ENCODE assay signal across 1 cellular context in the genomic region with DNA sequence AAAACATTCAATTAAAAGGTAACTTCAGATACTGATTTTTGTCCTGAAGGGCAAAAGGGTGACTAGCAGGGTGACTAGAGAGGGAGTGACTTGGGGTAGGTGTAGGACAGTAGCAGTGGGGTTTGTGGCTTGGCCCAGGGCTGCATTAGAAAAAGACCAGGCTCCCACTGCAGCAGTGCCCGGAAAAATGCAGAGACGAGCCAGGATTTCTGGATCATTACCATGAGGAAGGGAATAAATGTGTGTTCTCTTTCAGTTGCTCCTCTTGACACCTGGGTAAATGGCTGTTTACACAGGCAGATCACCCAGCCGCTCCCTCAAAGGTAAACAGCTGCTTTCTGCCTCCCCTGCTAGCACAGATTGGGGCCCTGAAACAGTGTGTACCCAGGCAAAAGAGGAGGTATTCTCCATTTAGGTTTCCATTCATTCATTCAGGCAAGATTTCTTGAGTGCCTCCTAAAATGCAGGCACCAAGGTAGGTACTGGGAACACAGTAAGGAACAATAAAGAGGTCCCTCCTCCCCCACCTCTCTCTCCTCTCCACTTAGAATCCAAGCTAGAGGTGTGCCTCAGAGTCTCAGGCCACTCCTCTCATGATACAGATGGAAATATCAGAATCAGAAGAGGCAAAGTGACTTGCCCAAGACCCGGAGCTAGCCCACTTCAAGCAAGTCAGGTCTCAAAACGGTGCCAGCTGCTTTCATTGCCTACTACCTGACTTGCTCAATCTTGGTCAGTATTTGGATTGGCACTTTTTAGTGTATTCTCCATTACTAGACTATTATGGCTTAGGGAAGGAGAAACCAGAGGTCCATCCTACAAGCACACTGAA.
TF ChIP-seq lines count a peak whose summit lies in the region.

No MANE protein-coding gene starts in this region.

TF ChIP-seq in GM23338, 12 proteins besides CTCF, POLR2A, EP300 and RAD21 (continued from another document):
- TF ChIP-seq, protein P1, sequence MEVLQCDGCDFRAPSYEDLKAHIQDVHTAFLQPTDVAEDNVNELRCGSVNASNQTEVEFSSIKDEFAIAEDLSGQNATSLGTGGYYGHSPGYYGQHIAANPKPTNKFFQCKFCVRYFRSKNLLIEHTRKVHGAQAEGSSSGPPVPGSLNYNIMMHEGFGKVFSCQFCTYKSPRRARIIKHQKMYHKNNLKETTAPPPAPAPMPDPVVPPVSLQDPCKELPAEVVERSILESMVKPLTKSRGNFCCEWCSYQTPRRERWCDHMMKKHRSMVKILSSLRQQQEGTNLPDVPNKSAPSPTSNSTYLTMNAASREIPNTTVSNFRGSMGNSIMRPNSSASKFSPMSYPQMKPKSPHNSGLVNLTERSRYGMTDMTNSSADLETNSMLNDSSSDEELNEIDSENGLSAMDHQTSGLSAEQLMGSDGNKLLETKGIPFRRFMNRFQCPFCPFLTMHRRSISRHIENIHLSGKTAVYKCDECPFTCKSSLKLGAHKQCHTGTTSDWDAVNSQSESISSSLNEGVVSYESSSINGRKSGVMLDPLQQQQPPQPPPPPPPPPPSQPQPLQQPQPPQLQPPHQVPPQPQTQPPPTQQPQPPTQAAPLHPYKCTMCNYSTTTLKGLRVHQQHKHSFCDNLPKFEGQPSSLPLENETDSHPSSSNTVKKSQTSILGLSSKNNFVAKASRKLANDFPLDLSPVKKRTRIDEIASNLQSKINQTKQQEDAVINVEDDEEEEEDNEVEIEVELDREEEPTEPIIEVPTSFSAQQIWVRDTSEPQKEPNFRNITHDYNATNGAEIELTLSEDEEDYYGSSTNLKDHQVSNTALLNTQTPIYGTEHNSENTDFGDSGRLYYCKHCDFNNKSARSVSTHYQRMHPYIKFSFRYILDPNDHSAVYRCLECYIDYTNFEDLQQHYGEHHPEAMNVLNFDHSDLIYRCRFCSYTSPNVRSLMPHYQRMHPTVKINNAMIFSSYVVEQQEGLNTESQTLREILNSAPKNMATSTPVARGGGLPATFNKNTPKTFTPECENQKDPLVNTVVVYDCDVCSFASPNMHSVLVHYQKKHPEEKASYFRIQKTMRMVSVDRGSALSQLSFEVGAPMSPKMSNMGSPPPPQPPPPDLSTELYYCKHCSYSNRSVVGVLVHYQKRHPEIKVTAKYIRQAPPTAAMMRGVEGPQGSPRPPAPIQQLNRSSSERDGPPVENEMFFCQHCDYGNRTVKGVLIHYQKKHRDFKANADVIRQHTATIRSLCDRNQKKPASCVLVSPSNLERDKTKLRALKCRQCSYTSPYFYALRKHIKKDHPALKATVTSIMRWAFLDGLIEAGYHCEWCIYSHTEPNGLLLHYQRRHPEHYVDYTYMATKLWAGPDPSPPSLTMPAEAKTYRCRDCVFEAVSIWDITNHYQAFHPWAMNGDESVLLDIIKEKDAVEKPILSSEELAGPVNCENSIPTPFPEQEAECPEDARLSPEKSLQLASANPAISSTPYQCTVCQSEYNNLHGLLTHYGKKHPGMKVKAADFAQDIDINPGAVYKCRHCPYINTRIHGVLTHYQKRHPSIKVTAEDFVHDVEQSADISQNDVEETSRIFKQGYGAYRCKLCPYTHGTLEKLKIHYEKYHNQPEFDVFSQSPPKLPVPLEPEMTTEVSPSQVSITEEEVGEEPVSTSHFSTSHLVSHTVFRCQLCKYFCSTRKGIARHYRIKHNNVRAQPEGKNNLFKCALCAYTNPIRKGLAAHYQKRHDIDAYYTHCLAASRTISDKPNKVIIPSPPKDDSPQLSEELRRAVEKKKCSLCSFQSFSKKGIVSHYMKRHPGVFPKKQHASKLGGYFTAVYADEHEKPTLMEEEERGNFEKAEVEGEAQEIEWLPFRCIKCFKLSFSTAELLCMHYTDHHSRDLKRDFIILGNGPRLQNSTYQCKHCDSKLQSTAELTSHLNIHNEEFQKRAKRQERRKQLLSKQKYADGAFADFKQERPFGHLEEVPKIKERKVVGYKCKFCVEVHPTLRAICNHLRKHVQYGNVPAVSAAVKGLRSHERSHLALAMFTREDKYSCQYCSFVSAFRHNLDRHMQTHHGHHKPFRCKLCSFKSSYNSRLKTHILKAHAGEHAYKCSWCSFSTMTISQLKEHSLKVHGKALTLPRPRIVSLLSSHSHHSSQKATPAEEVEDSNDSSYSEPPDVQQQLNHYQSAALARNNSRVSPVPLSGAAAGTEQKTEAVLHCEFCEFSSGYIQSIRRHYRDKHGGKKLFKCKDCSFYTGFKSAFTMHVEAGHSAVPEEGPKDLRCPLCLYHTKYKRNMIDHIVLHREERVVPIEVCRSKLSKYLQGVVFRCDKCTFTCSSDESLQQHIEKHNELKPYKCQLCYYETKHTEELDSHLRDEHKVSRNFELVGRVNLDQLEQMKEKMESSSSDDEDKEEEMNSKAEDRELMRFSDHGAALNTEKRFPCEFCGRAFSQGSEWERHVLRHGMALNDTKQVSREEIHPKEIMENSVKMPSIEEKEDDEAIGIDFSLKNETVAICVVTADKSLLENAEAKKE (CRISPR knock-in tag; IDR thresholded peaks at IDR 0.05), result no peak
- TF ChIP-seq ZNF114 (CRISPR knock-in tag; IDR thresholded peaks at IDR 0.05) (no peak), REST (IDR thresholded peaks at IDR 0.05; ENCODE audit: unreplicated experiment) (no peak), CREB1 (CRISPR knock-in tag; IDR thresholded peaks at IDR 0.05; ENCODE audit: low read depth) (no peak), STAT1 (IDR thresholded peaks at IDR 0.05; ENCODE audit: unreplicated experiment) (no peak), JUNB (IDR thresholded peaks at IDR 0.05; ENCODE audit: unreplicated experiment) (no peak), POLR2AphosphoS5 (IDR thresholded peaks at IDR 0.05; ENCODE audit: low read depth) (no peak)
